ENCODE assay signal across 20 cellular contexts in genomic region chr12:27511723-27512045, GRCh38. TPM values are rescaled to one million over a fixed set of nuclear protein-coding genes. Genes with fewer than 3 reads are reported as not detected.
A peak's percentile ranks its signal among the peaks of the same experiment; 100 is the strongest.
DNase-seq lines count a peak whose midpoint lies in the region; ATAC-seq, FAIRE-seq and TF ChIP-seq lines count a peak whose summit lies in the region.
"Had no signal": no experiment of that assay in that cellular context is flagged by ENCODE, and none has a peak within 500 bp of the region (broad histone marks: within the 10 kb centered on the region; RNA-seq: fewer than 3 reads in every experiment).

No MANE protein-coding gene starts in this region.

- WGBS in gastroesophageal sphincter (ENCODE audit: low coverage in 1 of 2), 2 donors: 34 to 46% methylated on average over 3 of the region's 3 CpGs

- H3K27me3 Mint-ChIP-seq in mesothelial cell of epicardium (ENCODE audit: low read depth): no peaks in the 10 kb centered on the region
- H3K27me3 Mint-ChIP-seq: activated naive CD4-positive, alpha-beta T cell treated with anti-CD3 and anti-CD28 coated beads, Interleukin-2, amount 50 U/mL, for 24 hours; dendritic cell treated with granulocyte-macrophage colony-stimulating factor and Interleukin-4, amounts not matched to agents 40 ng/mL and 50 ng/mL, for 4 days had no signal

- no peaks in the 10 kb centered on the region for H3K9me3 ChIP-seq in gastroesophageal sphincter
- no peaks in the 10 kb centered on the region for H3K9me3 ChIP-seq in stomach smooth muscle (ENCODE audit: control insufficient read depth in 2 of 2, low read length in 2 of 2)
- H3K9me3 ChIP-seq: psoas muscle had no signal

- DNase-seq in HTR-8/SVneo (ENCODE audit: insufficient read length, low spot score) (no peak), mesothelial cell of epicardium (ENCODE audit: low spot score in 2 of 2, unreplicated experiment in 2 of 2) (no peak), NCI-H128 (lab: John Stamatoyannopoulos, UW; ENCODE audit: unreplicated experiment) (no peak), H7 (no peak), caudate nucleus (lab: John Stamatoyannopoulos, UW) (no peak)
- DNase-seq: activated CD4-positive, alpha-beta T cell treated with anti-CD3 and anti-CD28 coated beads, Interleukin-2, amount 10 ng/mL, durations not matched to agents 24 days and 14 days; midbrain; NCI-H526 treated with DMSO at 0.1 percent for 48 hours; psoas muscle; stimulated activated CD4-positive, alpha-beta T cell treated with anti-CD3 and anti-CD28 coated beads, Interleukin-2, amount 100 ng/mL, for 48 hours; stimulated activated naive CD4-positive, alpha-beta T cell treated with Interleukin-2 at 50 U/mL for 16 hours had no signal

- H3K27ac ChIP-seq in gastroesophageal sphincter (peak overlapping the region; percentile 34 to 52 (median 48)), stomach smooth muscle (ENCODE audit: low read length) (peak overlapping the region; percentile 42), caudate nucleus (ENCODE audit: low read depth, low read length) (no peak overlapping the region)
- H3K27ac ChIP-seq: KMS-11, psoas muscle, VCaP had no signal

- ATAC-seq in gastroesophageal sphincter: no peak
- ATAC-seq in HG03565 (IDR thresholded peaks at IDR 0.05; ENCODE audit: unreplicated experiment): no peak

- H3K4me3 ChIP-seq in gastroesophageal sphincter: no peak overlapping the region
- peak overlapping the region in 1 of 2 donors; percentile 35 for H3K4me3 ChIP-seq in stomach smooth muscle (ENCODE audit: low read length in 2 of 2)
- no peak overlapping the region for H3K4me3 ChIP-seq in H7 (ENCODE audit: insufficient read depth, low read depth, low read length)
- H3K4me3 ChIP-seq: psoas muscle had no signal

- H3K36me3 ChIP-seq in gastroesophageal sphincter: no peaks in the 10 kb centered on the region
- H3K36me3 ChIP-seq in stomach smooth muscle (ENCODE audit: control insufficient read depth in 2 of 2, insufficient read depth in 2 of 2, low read length in 2 of 2): no peaks in the 10 kb centered on the region
- no peaks in the 10 kb centered on the region for H3K36me3 ChIP-seq in H7 (replicated peaks; ENCODE audit: control insufficient read depth, insufficient read depth, low read length)

- H3K27me3 ChIP-seq in gastroesophageal sphincter (no peaks in the 10 kb centered on the region), stomach smooth muscle (ENCODE audit: control insufficient read depth in 1 of 2, insufficient read depth in 2 of 2, low read length in 2 of 2) (no peaks in the 10 kb centered on the region), H7 (ENCODE audit: control insufficient read depth, insufficient read depth, low read length) (no peaks in the 10 kb centered on the region)

- peak overlapping the region; percentile 94 for H3K27ac Mint-ChIP-seq in mesothelial cell of epicardium
- H3K27ac Mint-ChIP-seq: activated CD4-positive, alpha-beta T cell treated with anti-CD3 and anti-CD28 coated beads, Interleukin-2, amount 10 ng/mL, durations not matched to agents 24 days and 14 days; activated naive CD4-positive, alpha-beta T cell treated with anti-CD3 and anti-CD28 coated beads, Interleukin-2, amount 50 U/mL, for 24 hours; dendritic cell treated with granulocyte-macrophage colony-stimulating factor and Interleukin-4, amounts not matched to agents 40 ng/mL and 50 ng/mL, for 4 days had no signal

- H3K9ac ChIP-seq in stomach smooth muscle (ENCODE audit: low read length in 2 of 2): no peak overlapping the region
- H3K9ac ChIP-seq: KMS-11 had no signal

- H3K4me1 ChIP-seq in gastroesophageal sphincter: peaks cover 8 to 17% (median 9%) of the 10 kb centered on the region in 3 donors
- H3K4me1 ChIP-seq in stomach smooth muscle (ENCODE audit: control insufficient read depth, insufficient read depth, low read length): peaks cover 3% of the 10 kb centered on the region

- TF ChIP-seq CTCF in gastroesophageal sphincter (IDR thresholded peaks at IDR 0.05) (no peak), mesothelial cell of epicardium (IDR thresholded peaks at IDR 0.05; ENCODE audit: unreplicated experiment) (no peak)

- peak; percentile 38 for FAIRE-seq in HTR-8/SVneo (lab: Jason Lieb, UNC)
- FAIRE-seq: D721Med, endometrium had no signal

- peaks cover 48% of the 10 kb centered on the region for H3K4me1 Mint-ChIP-seq in mesothelial cell of epicardium
- H3K4me1 Mint-ChIP-seq: activated CD4-positive, alpha-beta T cell treated with anti-CD3 and anti-CD28 coated beads, Interleukin-2, amount 10 ng/mL, durations not matched to agents 24 days and 14 days; activated naive CD4-positive, alpha-beta T cell treated with anti-CD3 and anti-CD28 coated beads, Interleukin-2, amount 50 U/mL, for 24 hours had no signal

- TF ChIP-seq EP300 in gastroesophageal sphincter (IDR thresholded peaks at IDR 0.05): no peak

- no peak for TF ChIP-seq POLR2A in gastroesophageal sphincter (IDR thresholded peaks at IDR 0.05)

- peaks cover 3% of the 10 kb centered on the region for H3K9me3 Mint-ChIP-seq in mesothelial cell of epicardium
- H3K9me3 Mint-ChIP-seq: activated naive CD4-positive, alpha-beta T cell treated with anti-CD3 and anti-CD28 coated beads, Interleukin-2, amount 50 U/mL, for 24 hours had no signal

- H3K4me3 Mint-ChIP-seq in mesothelial cell of epicardium: no peak overlapping the region
- H3K4me3 Mint-ChIP-seq: activated CD4-positive, alpha-beta T cell treated with anti-CD3 and anti-CD28 coated beads, Interleukin-2, amount 10 ng/mL, durations not matched to agents 24 days and 14 days; activated naive CD4-positive, alpha-beta T cell treated with anti-CD3 and anti-CD28 coated beads, Interleukin-2, amount 50 U/mL, for 24 hours; dendritic cell treated with granulocyte-macrophage colony-stimulating factor and Interleukin-4, amounts not matched to agents 40 ng/mL and 50 ng/mL, for 4 days had no signal

- no peaks in the 10 kb centered on the region for H3K36me3 Mint-ChIP-seq in mesothelial cell of epicardium
- H3K36me3 Mint-ChIP-seq: activated naive CD4-positive, alpha-beta T cell treated with anti-CD3 and anti-CD28 coated beads, Interleukin-2, amount 50 U/mL, for 24 hours had no signal

RNA-seq across cellular contexts. Expression of gene PPFIBP1, which starts 12.3 kb away (rescaled TPM):
- 10 to 100 TPM; 70.7 to 78.7 (median 72.5) TPM for total RNA-seq in gastroesophageal sphincter
- total RNA-seq in mesothelial cell of epicardium: 101 to 105 TPM (median 102 TPM) in 3 replicates
- 17.0 and 18.7 TPM in 2 replicates for total RNA-seq in H7 (2014; rRNA removed; shearing (Covaris generic))
